8 cellular contexts compared by ENCODE assay signal in genomic region chr6:797479-798077, GRCh38.
DNase-seq lines count a peak whose midpoint lies in the region; ATAC-seq and TF ChIP-seq lines count a peak whose summit lies in the region.

No MANE protein-coding gene starts in this region.

- H3K4me1 ChIP-seq in psoas muscle = no peaks in the 10 kb centered on the region

- POLR2A ChIA-PET in AG04449 (lab: Yijun Ruan, JAX) = no interaction called here

- peaks cover 53% of the 10 kb centered on the region for H3K27me3 Mint-ChIP-seq in activated T-cell treated with anti-CD3 and anti-CD28 coated beads, Interleukin-2, amount 50 U/mL, for 4 hours (ENCODE audit: low read depth)

- peak in 1 of 2 donors; percentile 41 for ATAC-seq in activated T-cell treated with anti-CD3 and anti-CD28 coated beads, Interleukin-2, amount 50 U/mL, for 4 hours
- ATAC-seq in psoas muscle (peak; percentile 68 to 82 (median 73)), GM21576 (IDR thresholded peaks at IDR 0.05; ENCODE audit: unreplicated experiment) (no peak)

- peaks cover 2 to 12% (median 3%) of the 10 kb centered on the region in 3 donors for H3K27me3 ChIP-seq in psoas muscle (ENCODE audit: insufficient read depth in 3 of 3, low read length in 2 of 3)

- CTCF ChIA-PET in AG04449 (lab: Yijun Ruan, JAX) = interaction anchor here (0.8 to 4.3 kb wide), 35 partner anchors 9 to 648 kb away, joined by 3 to 43 read pairs (median 4); no protein-coding TSS in a partner anchor

- WGBS in psoas muscle, 3 donors = 13 to 20% (median 15%) methylated on average over 5 of the region's 5 CpGs

- no peaks in the 10 kb centered on the region for H3K36me3 Mint-ChIP-seq in activated T-cell treated with anti-CD3 and anti-CD28 coated beads, Interleukin-2, amount 50 U/mL, for 4 hours (ENCODE audit: insufficient read depth)

- TF ChIP-seq CTCF in AG04449 (IDR thresholded peaks at IDR 0.05; ENCODE audit: insufficient read depth, low read length, missing control alignments) = peak; percentile 62
- peak; percentile 64 for TF ChIP-seq CTCF in GM10266 (IDR thresholded peaks at IDR 0.05; ENCODE audit: control insufficient read depth, insufficient read depth, low read depth, missing control alignments)
- peak; percentile 84 for TF ChIP-seq CTCF in psoas muscle (IDR thresholded peaks at IDR 0.05)

- no peaks in the 10 kb centered on the region for H3K4me1 Mint-ChIP-seq in activated T-cell treated with anti-CD3 and anti-CD28 coated beads, Interleukin-2, amount 50 U/mL, for 4 hours (ENCODE audit: low read depth)

- no peaks in the 10 kb centered on the region for H3K9me3 ChIP-seq in psoas muscle

- H3K4me3 Mint-ChIP-seq in activated T-cell treated with anti-CD3 and anti-CD28 coated beads, Interleukin-2, amount 50 U/mL, for 4 hours = no peak overlapping the region

- H3K9me3 Mint-ChIP-seq in activated T-cell treated with anti-CD3 and anti-CD28 coated beads, Interleukin-2, amount 50 U/mL, for 4 hours = no peaks in the 10 kb centered on the region

- DNase-seq in AG04449 (ENCODE audit: low read depth, low spot score) (no peak), GM10266 (ENCODE audit: extremely low spot score) (peak; percentile 44), NCI-H2227 treated with DMSO at 0.1 percent for 48 hours (lab: John Stamatoyannopoulos, UW) (peak; percentile 25), globus pallidus (ENCODE audit: low spot score) (peak; percentile 38), psoas muscle (no peak)
- peak; percentile 14 for DNase-seq in activated T-cell treated with anti-CD3 and anti-CD28 coated beads, Interleukin-2, amount 50 U/mL, for 4 hours
- DNase-seq in activated effector memory CD4-positive, alpha-beta T cell treated with Interleukin-2 at 50 U/mL for 16 hours = no peak

- H3K27ac ChIP-seq in psoas muscle = no peak overlapping the region

- H3K36me3 ChIP-seq in psoas muscle (ENCODE audit: insufficient read depth in 1 of 2, low read depth in 1 of 2) = no peaks in the 10 kb centered on the region

- intact Hi-C loops in psoas muscle (cut with DNase I) = loop anchor here (5.0 kb wide), 3 partner anchors 205 to 600 kb away; no protein-coding TSS in a partner anchor

- H3K4me3 ChIP-seq in AG04449 (ENCODE audit: low read depth, low read length) = no peak overlapping the region
- H3K4me3 ChIP-seq in psoas muscle = no peak overlapping the region

Comparison
In these comparisons a context has a peak if more than half of its experiments do, and no peak if none do; other contexts are left out.
1. DNase-seq: peak in GM10266 (single experiment), NCI-H2227 treated with DMSO at 0.1 percent for 48 hours (single experiment), activated T-cell treated with anti-CD3 and anti-CD28 coated beads, Interleukin-2, amount 50 U/mL, for 4 hours (single experiment) and globus pallidus (single experiment); none in AG04449 (single experiment), psoas muscle (0 of 2) and activated effector memory CD4-positive, alpha-beta T cell treated with Interleukin-2 at 50 U/mL for 16 hours (single experiment).
2. Peak in every context shown above with its lines, with median percentiles within 50 percentile points of each other: CTCF ChIP-seq.